Comparison of ENCODE assay signal across 8 cellular contexts in genomic region chr5:146446861-146447733, GRCh38. TPM values are rescaled to one million over a fixed set of nuclear protein-coding genes. Genes with fewer than 3 reads are reported as not detected.
DNase-seq lines count a peak whose midpoint lies in the region; ATAC-seq, FAIRE-seq and TF ChIP-seq lines count a peak whose summit lies in the region.

TCERG1 (plus strand) TSS chr5:146447333; CDS start chr5:146447350, 17 bp downstream.

- peaks cover 50% of the 10 kb centered on the region for H3K79me2 ChIP-seq in keratinocyte (ENCODE audit: control insufficient read depth, insufficient read depth, low read length)

- H3K4me1 ChIP-seq in keratinocyte (ENCODE audit: control insufficient read depth, extremely low read depth, insufficient read depth, low read length) = peaks cover 18% of the 10 kb centered on the region

- peak; percentile 80 for TF ChIP-seq CTCF in AG09319 (IDR thresholded peaks at IDR 0.05; ENCODE audit: low read depth, low read length)
- peak; percentile 74 to 89 (median 85) for TF ChIP-seq CTCF in keratinocyte (optimal IDR thresholded peaks at IDR 0.05 in 1 of 3, IDR thresholded peaks at IDR 0.05 in 1 of 3, conservative IDR thresholded peaks at IDR 0.05 in 1 of 3; ENCODE audit: extremely low read depth in 1 of 3, insufficient read depth in 2 of 3, low read length in 3 of 3)

- no peaks in the 10 kb centered on the region for H3K9me3 ChIP-seq in keratinocyte (ENCODE audit: control insufficient read depth, low read depth, low read length)

- dilution Hi-C loops in keratinocyte (cut with MboI; ENCODE audit: extremely low pct_ligation_motif_present, low sequenced_read_pairs) = no loop called here

- ATAC-seq in GM19023 (IDR thresholded peaks at IDR 0.05; ENCODE audit: unreplicated experiment) (peak; percentile 95), HG03342 (IDR thresholded peaks at IDR 0.05; ENCODE audit: unreplicated experiment) (peak; percentile 96)
- peak; percentile 91 to 94 for ATAC-seq in activated CD4-positive, CD25-positive, alpha-beta regulatory T cell treated with anti-CD3 and anti-CD28 coated beads, Interleukin-2, amount 50 U/mL, for 24 hours

- peak within 1 kb of the TSS; percentile 85 to 95 (median 93) for H3K4me3 ChIP-seq in keratinocyte (ENCODE audit: control insufficient read depth in 2 of 3, extremely low read depth in 1 of 3, insufficient read depth in 2 of 3, low read depth in 1 of 3, low read length in 3 of 3)

- H3K27ac ChIP-seq in keratinocyte (ENCODE audit: control insufficient read depth, insufficient read depth, low read length) = peak within 1 kb of the TSS; percentile 99

- peak within 1 kb of the TSS; percentile 100 for H3K9ac ChIP-seq in keratinocyte (ENCODE audit: control insufficient read depth, extremely low read depth, insufficient read depth, low read length)

- FAIRE-seq in keratinocyte (lab: Jason Lieb, UNC) = peak; percentile 81

- H3K36me3 ChIP-seq in keratinocyte (ENCODE audit: control insufficient read depth in 2 of 2, extremely low read depth in 1 of 2, insufficient read depth in 2 of 2, low read length in 2 of 2) = no peaks in the 10 kb centered on the region

- H3K9me1 ChIP-seq in keratinocyte (ENCODE audit: control insufficient read depth, extremely low read depth, insufficient read depth, low read length) = peaks cover 4% of the 10 kb centered on the region

- H3K27me3 ChIP-seq in keratinocyte (ENCODE audit: control insufficient read depth, extremely low read depth, insufficient read depth, low read length) = no peaks in the 10 kb centered on the region

- peak within 1 kb of the TSS; percentile 85 for H3K4me2 ChIP-seq in keratinocyte (ENCODE audit: control insufficient read depth, extremely low read depth, insufficient read depth, low read depth, low read length)

- peak within 1 kb of the TSS; percentile 93 for H2AFZ ChIP-seq in keratinocyte (ENCODE audit: control insufficient read depth, low read length)

- peak; percentile 100 for DNase-seq in AG09319 (ENCODE audit: extremely low read depth, low read depth)
- DNase-seq in NCI-H446 (lab: John Stamatoyannopoulos, UW) = peak; percentile 99 to 100
- DNase-seq in cerebellar nuclear complex (lab: John Stamatoyannopoulos, UW) = peak; percentile 97 to 98
- peak; percentile 98 for DNase-seq in keratinocyte (ENCODE audit: low read depth, low spot score)
- DNase-seq in stimulated activated CD4-positive, alpha-beta T cell treated with anti-CD3 and anti-CD28 coated beads, Interleukin-15, amount 100 ng/mL, for 24 hours = peak; percentile 98

- peaks cover 16% of the 10 kb centered on the region for H4K20me1 ChIP-seq in keratinocyte (ENCODE audit: control insufficient read depth, extremely low read depth, insufficient read depth, low read length)

RNA-seq across cellular contexts. Expression of gene TCERG1, which starts in this region (rescaled TPM):
- 48.2 to 71.6 TPM (median 51.8 TPM) in 3 replicates for polyA plus RNA-seq in keratinocyte
- 218 TPM for polyA plus RNA-seq in keratinocyte (2011; ENCODE audit: low read depth)
- polyA plus RNA-seq in keratinocyte (2011; cell fraction: cytosol; rRNA removed) = 24.1 and 37.7 TPM in 2 replicates
- polyA plus RNA-seq in keratinocyte (2011; cell fraction: nucleus; rRNA removed) = 115 and 129 TPM in 2 replicates
- polyA plus RNA-seq in keratinocyte (2012; ENCODE audit: low replicate concordance) = 35.2 and 35.7 TPM in 2 replicates
- 74.3 to 163 TPM (median 117 TPM) in 3 replicates for polyA minus RNA-seq in keratinocyte
- 21.9 TPM for polyA minus RNA-seq in keratinocyte (2011; cell fraction: cytosol; rRNA and poly(A)+ RNA removed)
- polyA minus RNA-seq in keratinocyte (2011; cell fraction: nucleus; rRNA and poly(A)+ RNA removed) = 63.9 and 104 TPM in 2 replicates

Comparison
In these comparisons a context has a peak if more than half of its experiments do, and no peak if none do; other contexts are left out.
1. Peak in every context shown above with its lines: DNase-seq, ATAC-seq, H3K4me3 ChIP-seq and H3K27ac ChIP-seq.